ENCODE assay signal across 14 cellular contexts in the genomic region with DNA sequence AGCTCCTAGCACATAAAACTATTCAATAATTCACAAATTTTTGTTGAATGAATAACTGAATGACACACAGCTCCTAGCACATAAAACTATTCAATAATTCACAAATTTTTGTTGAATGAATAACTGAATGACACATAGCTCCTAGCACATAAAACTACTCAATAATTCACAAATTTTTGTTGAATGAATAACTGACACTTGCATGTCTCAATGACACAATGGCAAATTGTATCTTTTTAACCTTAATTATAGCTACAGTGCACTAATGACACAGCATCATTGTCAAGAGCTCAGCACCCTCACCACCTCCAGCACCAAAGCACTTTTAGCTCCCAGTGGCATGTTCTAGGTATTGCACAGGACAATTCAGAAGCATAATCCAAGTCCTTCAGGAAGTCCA.
A peak's percentile ranks its signal among the peaks of the same experiment; 100 is the strongest.
DNase-seq lines count a peak whose midpoint lies in the region; ATAC-seq, FAIRE-seq and TF ChIP-seq lines count a peak whose summit lies in the region.
"Had no signal": no experiment of that assay in that cellular context is flagged by ENCODE, and none has a peak within 500 bp of the region (broad histone marks: within the 10 kb centered on the region; RNA-seq: fewer than 3 reads in every experiment).

No MANE protein-coding gene starts in this region.

- no peaks in the 10 kb centered on the region for H3K9me3 ChIP-seq in endothelial cell of umbilical vein (replicated peaks; ENCODE audit: control insufficient read depth, insufficient read depth, low read length)
- H3K9me3 ChIP-seq: SJSA1, suprapubic skin had no signal

- no TSS peak for BruUV-seq in endothelial cell of umbilical vein (replicated peaks; lab: Mats Ljungman, UMichigan)

- H3K27me3 ChIP-seq in endothelial cell of umbilical vein (ENCODE audit: control insufficient read depth in 2 of 2, insufficient read depth in 2 of 2, low read length in 2 of 2), result no peaks in the 10 kb centered on the region
- H3K27me3 ChIP-seq: SJSA1, suprapubic skin had no signal

- CTCF ChIA-PET in endothelial cell of umbilical vein (lab: Charles Lee), result interaction anchor here (0.7 to 2.2 kb wide), 16 partner anchors 9 to 224 kb away, joined by 3 to 21 read pairs (median 4); no protein-coding TSS in a partner anchor

- no peak overlapping the region for H3K27ac ChIP-seq in endothelial cell of umbilical vein (ENCODE audit: insufficient read depth, low read depth, low read length)
- H3K27ac ChIP-seq: SJSA1, suprapubic skin had no signal

- H3K36me3 ChIP-seq in endothelial cell of umbilical vein (ENCODE audit: control insufficient read depth in 2 of 2, extremely low read depth in 1 of 2, insufficient read depth in 2 of 2, low read length in 2 of 2), result no peaks in the 10 kb centered on the region
- H3K36me3 ChIP-seq: SJSA1, suprapubic skin had no signal

- H2AFZ ChIP-seq in endothelial cell of umbilical vein (ENCODE audit: low read depth, low read length), result no peak overlapping the region

- DNase-seq in NCI-H460 (ENCODE audit: extremely low read depth, low read depth) (peak; percentile 71), endothelial cell of umbilical vein (ENCODE audit: low read depth, low spot score) (peak; percentile 6), renal cortical epithelial cell (ENCODE audit: low read depth) (peak; percentile 46), COR-L47 (lab: John Stamatoyannopoulos, UW) (no peak)
- DNase-seq: DND-41, erythroblast, MV-4-11, NCI-H524, right cardiac atrium had no signal

- no peak overlapping the region for H3K9ac ChIP-seq in endothelial cell of umbilical vein (replicated peaks; ENCODE audit: extremely low read depth, insufficient read depth, low read length)

- dilution Hi-C loops in endothelial cell of umbilical vein (cut with MboI; ENCODE audit: extremely low pct_ligation_motif_present, low sequenced_read_pairs), result no loop called here

- H3K9me1 ChIP-seq in endothelial cell of umbilical vein (replicated peaks; ENCODE audit: control insufficient read depth, extremely low read depth, insufficient read depth, low read length), result no peaks in the 10 kb centered on the region

- FAIRE-seq in endothelial cell of umbilical vein (lab: Jason Lieb, UNC), result no peak

- peak; percentile 25; the same call in 1 of the 3 replicates for TF ChIP-seq CTCF in GM12872 (IDR thresholded peaks at IDR 0.05; ENCODE audit: insufficient read depth, low read depth, low read length)
- TF ChIP-seq CTCF in endothelial cell of umbilical vein (IDR thresholded peaks at IDR 0.05; ENCODE audit: extremely low read depth in 1 of 2, insufficient read depth in 1 of 2, low read depth in 1 of 2, low read length in 2 of 2), result no peak

- H3K4me3 ChIP-seq in endothelial cell of umbilical vein (replicated peaks in 1 of 3; ENCODE audit: insufficient read depth in 1 of 3, low read depth in 1 of 3, low read length in 3 of 3), result no peak overlapping the region
- H3K4me3 ChIP-seq: SJSA1, suprapubic skin had no signal

- H3K79me2 ChIP-seq in endothelial cell of umbilical vein (ENCODE audit: control insufficient read depth, insufficient read depth, low read length), result no peaks in the 10 kb centered on the region

- no peaks in the 10 kb centered on the region for H4K20me1 ChIP-seq in endothelial cell of umbilical vein (replicated peaks; ENCODE audit: control insufficient read depth, extremely low read depth, insufficient read depth, low read length)

- TF ChIP-seq POLR2A in endothelial cell of umbilical vein (IDR thresholded peaks at IDR 0.05; ENCODE audit: low read depth, low read length), result no peak

- intact Hi-C loops in endothelial cell of umbilical vein (cut with micrococcal nuclease), result no loop called here

- ATAC-seq in HG03469 (IDR thresholded peaks at IDR 0.05; ENCODE audit: unreplicated experiment) (no peak), HG03108 (IDR thresholded peaks at IDR 0.05; ENCODE audit: unreplicated experiment) (no peak)
- ATAC-seq: right cardiac atrium had no signal

- H3K4me1 ChIP-seq in endothelial cell of umbilical vein (ENCODE audit: control insufficient read depth, extremely low read depth, insufficient read depth, low read length), result peaks cover 10% of the 10 kb centered on the region
- H3K4me1 ChIP-seq: SJSA1, suprapubic skin had no signal

- no peak overlapping the region for H3K4me2 ChIP-seq in endothelial cell of umbilical vein (ENCODE audit: insufficient read depth, low read length)

- POLR2A ChIA-PET in endothelial cell of umbilical vein (lab: Charles Lee), result no interaction called here

TF ChIP-seq in endothelial cell of umbilical vein, 7 proteins besides CTCF, POLR2A, EP300 and RAD21:
- TF ChIP-seq POLR2AphosphoS5 (IDR thresholded peaks at IDR 0.05; ENCODE audit: insufficient read depth, low read depth, low read length) (no peak), EZH2 (IDR thresholded peaks at IDR 0.05; ENCODE audit: borderline replicate concordance, low read depth, low read length, severe bottlenecking) (no peak), MYC (IDR thresholded peaks at IDR 0.05; ENCODE audit: low read depth, low read length) (no peak), GATA2 (IDR thresholded peaks at IDR 0.05; ENCODE audit: insufficient read depth, insufficient read length, low read depth, low read length) (no peak), FOS (IDR thresholded peaks at IDR 0.05; ENCODE audit: borderline replicate concordance, insufficient read depth, low read length) (peak; percentile 63)
